22 cellular contexts compared by ENCODE assay signal in genomic region chr4:121195649-121196048, GRCh38. TPM values are rescaled to one million over a fixed set of nuclear protein-coding genes. Genes with fewer than 3 reads are reported as not detected.
"Had no signal": no experiment of that assay in that cellular context is flagged by ENCODE, and none has a peak within 500 bp of the region (broad histone marks: within the 10 kb centered on the region; RNA-seq: fewer than 3 reads in every experiment).

No MANE protein-coding gene starts in this region.

- H3K4me3 ChIP-seq: colonic mucosa, dorsolateral prefrontal cortex, gastrocnemius medialis, sigmoid colon, testis had no signal

- FAIRE-seq: endothelial cell of umbilical vein had no signal

- H3K36me3 ChIP-seq: colonic mucosa, gastrocnemius medialis, sigmoid colon had no signal

- H3K4me1 ChIP-seq: colonic mucosa, gastrocnemius medialis, sigmoid colon, testis had no signal

- H3K9me3 ChIP-seq: colonic mucosa, gastrocnemius medialis, sigmoid colon, testis had no signal

- H3K27me3 ChIP-seq: colonic mucosa, gastrocnemius medialis, sigmoid colon, testis had no signal

- DNase-seq: activated B cell treated with CpG ODN at 0.5 μM for 24 hours; activated CD4-positive, alpha-beta T cell treated with anti-CD3 and anti-CD28 coated beads for 36 hours; activated CD4-positive, alpha-beta T cell treated with anti-CD3 and anti-CD28 coated beads, Interleukin-2, amount 50 U/mL, for 48 hours; activated gamma-delta T cell; activated naive CD4-positive, alpha-beta T cell treated with anti-CD3 and anti-CD28 coated beads, Interleukin-2, amount 50 U/mL, for 16 hours; activated naive CD8-positive, alpha-beta T cell treated with anti-CD3 and anti-CD28 coated beads, Interleukin-2, amount 50 U/mL, for 24 hours; anterior cingulate cortex; colonic mucosa; dorsolateral prefrontal cortex; effector memory CD8-positive, alpha-beta T cell; gastrocnemius medialis; hippocampal formation; left ventricle myocardium superior; mammary epithelial cell; nucleus accumbens; sigmoid colon; stimulated activated CD4-positive, alpha-beta T cell treated with anti-CD3 and anti-CD28 coated beads, Interleukin-4, amount 100 ng/mL, for 1 hour; stimulated activated naive CD4-positive, alpha-beta T cell; T1000; testis; trophoblast cell had no signal

- H3K27ac ChIP-seq: colonic mucosa, dorsolateral prefrontal cortex, gastrocnemius medialis, sigmoid colon, testis had no signal

RNA-seq across cellular contexts. Expression of gene TNIP3, which starts 31.5 kb away (rescaled TPM):
- total RNA-seq: activated B cell treated with CpG ODN at 0.5 μM for 24 hours, endothelial cell of umbilical vein, gastrocnemius medialis, left ventricle myocardium superior, mammary epithelial cell had no signal
- polyA plus RNA-seq: endothelial cell of umbilical vein had no signal
